ENCODE assay signal across 8 cellular contexts in genomic region chr7:73681031-73681430, GRCh38. TPM values are rescaled to one million over a fixed set of nuclear protein-coding genes. Genes with fewer than 3 reads are reported as not detected.
DNase-seq lines count a peak whose midpoint lies in the region; TF ChIP-seq lines count a peak whose summit lies in the region.

No MANE protein-coding gene starts in this region.

- DNase-seq in EH (ENCODE audit: low read depth) (peak; percentile 40), choroid plexus epithelial cell (ENCODE audit: low read depth) (peak; percentile 43), neural progenitor cell (ENCODE audit: low spot score) (no peak), hippocampal formation (lab: John Stamatoyannopoulos, UW) (no peak), GM13977 (ENCODE audit: low spot score) (no peak), NCI-H187 (lab: John Stamatoyannopoulos, UW) (no peak)
- DNase-seq in stimulated activated CD4-positive, alpha-beta T cell treated with anti-CD3 and anti-CD28 coated beads, Interleukin-4, amount 100 ng/mL, for 4 hours, result no peak

- H3K4me3 Mint-ChIP-seq in neural progenitor cell, result peak overlapping the region; percentile 98

- peaks cover 41% of the 10 kb centered on the region for H3K36me3 ChIP-seq in OCI-LY1 (ENCODE audit: insufficient read depth, low read length)
- H3K36me3 ChIP-seq in neural progenitor cell, result no peaks in the 10 kb centered on the region

- no peaks in the 10 kb centered on the region for H3K9me3 Mint-ChIP-seq in neural progenitor cell

- H3K9me3 ChIP-seq in OCI-LY1 (ENCODE audit: low read length) (no peaks in the 10 kb centered on the region), neural progenitor cell (ENCODE audit: low read depth) (no peaks in the 10 kb centered on the region)

- H3K27me3 ChIP-seq in OCI-LY1 (ENCODE audit: insufficient read depth, low read length), result no peaks in the 10 kb centered on the region
- H3K27me3 ChIP-seq in neural progenitor cell, result no peaks in the 10 kb centered on the region

- H3K4me1 Mint-ChIP-seq in neural progenitor cell, result peaks cover 23% of the 10 kb centered on the region

- no peak overlapping the region for H3K4me3 ChIP-seq in OCI-LY1 (ENCODE audit: low read depth, low read length, poor library complexity, severe bottlenecking)
- H3K4me3 ChIP-seq in choroid plexus epithelial cell (ENCODE audit: low read depth, low read length), result no peak overlapping the region
- peak overlapping the region; percentile 95 for H3K4me3 ChIP-seq in neural progenitor cell

- no peaks in the 10 kb centered on the region for H3F3A ChIP-seq in OCI-LY1 (ENCODE audit: insufficient read depth, low read length)
- H3F3A ChIP-seq in neural progenitor cell (ENCODE audit: low read depth), result no peaks in the 10 kb centered on the region

- peaks cover 8% of the 10 kb centered on the region for H3K27me3 Mint-ChIP-seq in neural progenitor cell (ENCODE audit: insufficient read depth, low read depth)

- no peak for TF ChIP-seq CTCF in OCI-LY1 (IDR thresholded peaks at IDR 0.05; ENCODE audit: low read length)
- TF ChIP-seq CTCF in choroid plexus epithelial cell (conservative IDR thresholded peaks at IDR 0.05; ENCODE audit: low read depth, low read length), result no peak
- TF ChIP-seq CTCF in neural progenitor cell (IDR thresholded peaks at IDR 0.05), result no peak
- TF ChIP-seq CTCF in GM13977 (IDR thresholded peaks at IDR 0.05; ENCODE audit: extremely low read depth, insufficient read depth, missing control alignments), result no peak

- H4K20me1 ChIP-seq in OCI-LY1 (ENCODE audit: insufficient read depth, low read length), result no peaks in the 10 kb centered on the region
- H4K20me1 ChIP-seq in neural progenitor cell (ENCODE audit: low read depth), result peaks cover 24% of the 10 kb centered on the region

- H3K9ac ChIP-seq in OCI-LY1 (ENCODE audit: low read length) (no peak overlapping the region), neural progenitor cell (peak overlapping the region; percentile 15)

- H3K36me3 Mint-ChIP-seq in neural progenitor cell, result peaks cover 15% of the 10 kb centered on the region

- H3K27ac Mint-ChIP-seq in neural progenitor cell, result no peak overlapping the region

- H3K27ac ChIP-seq in OCI-LY1 (ENCODE audit: low read depth, low read length, poor library complexity, severe bottlenecking) (no peak overlapping the region), neural progenitor cell (no peak overlapping the region)

- no peak overlapping the region for H2AFZ ChIP-seq in OCI-LY1 (ENCODE audit: low read length)
- H2AFZ ChIP-seq in neural progenitor cell (replicated peaks), result no peak overlapping the region

- peak overlapping the region; percentile 74; the same call in 1 of the 2 replicates for H3K4me2 ChIP-seq in OCI-LY1 (ENCODE audit: low read length)
- peak overlapping the region; percentile 93 for H3K4me2 ChIP-seq in neural progenitor cell

- no peaks in the 10 kb centered on the region for H3K9me2 ChIP-seq in OCI-LY1 (ENCODE audit: low read depth, low read length)

- in situ Hi-C loops in GM13977 (cut with MboI; ENCODE audit: low pct_unique_long_range_greater_than_20kb, low sequenced_read_pairs, unreplicated experiment), result no loop called here

- peaks cover 27% of the 10 kb centered on the region for H3K79me2 ChIP-seq in OCI-LY1 (ENCODE audit: insufficient read depth, low read length)
- H3K79me2 ChIP-seq in neural progenitor cell (ENCODE audit: low read depth), result peaks cover 60% of the 10 kb centered on the region

- peaks cover 36% of the 10 kb centered on the region for H3K4me1 ChIP-seq in OCI-LY1 (ENCODE audit: insufficient read depth, low read length, severe bottlenecking)
- peaks cover 9% of the 10 kb centered on the region for H3K4me1 ChIP-seq in neural progenitor cell

RNA-seq across cellular contexts. Expression of gene DNAJC30, which starts 2.2 kb away (rescaled TPM):
- total RNA-seq in neural progenitor cell (ENCODE audit: low replicate concordance), result 0.94 and 2.6 TPM in 2 replicates

RNA-seq across cellular contexts. Expression of gene BUD23, which starts 2.4 kb away (rescaled TPM):
- total RNA-seq in neural progenitor cell (ENCODE audit: low replicate concordance), result 22.8 and 41.6 TPM in 2 replicates

RNA-seq across cellular contexts. Expression of gene VPS37D, which starts 13.4 kb away (rescaled TPM):
- total RNA-seq in neural progenitor cell (ENCODE audit: low replicate concordance), result 7.0 and 24.6 TPM in 2 replicates

RNA-seq across cellular contexts. Expression of gene STX1A, which starts 38.4 kb away (rescaled TPM):
- total RNA-seq in neural progenitor cell (ENCODE audit: low replicate concordance), result 21.9 and 29.0 TPM in 2 replicates

RNA-seq across cellular contexts. Expression of gene MLXIPL, which starts 56.7 kb away (rescaled TPM):
- 0.87 and 0.90 TPM in 2 replicates for total RNA-seq in neural progenitor cell (ENCODE audit: low replicate concordance)

Comparison
In these comparisons a context has a peak if more than half of its experiments do, and no peak if none do; other contexts are left out.
1. DNase-seq: peak in EH (single experiment) and choroid plexus epithelial cell (single experiment); none in neural progenitor cell (single experiment), stimulated activated CD4-positive, alpha-beta T cell treated with anti-CD3 and anti-CD28 coated beads, Interleukin-4, amount 100 ng/mL, for 4 hours (0 of 2), hippocampal formation (0 of 2), GM13977 (single experiment) and NCI-H187 (0 of 2).